29 cellular contexts compared by ENCODE assay signal in the genomic region with DNA sequence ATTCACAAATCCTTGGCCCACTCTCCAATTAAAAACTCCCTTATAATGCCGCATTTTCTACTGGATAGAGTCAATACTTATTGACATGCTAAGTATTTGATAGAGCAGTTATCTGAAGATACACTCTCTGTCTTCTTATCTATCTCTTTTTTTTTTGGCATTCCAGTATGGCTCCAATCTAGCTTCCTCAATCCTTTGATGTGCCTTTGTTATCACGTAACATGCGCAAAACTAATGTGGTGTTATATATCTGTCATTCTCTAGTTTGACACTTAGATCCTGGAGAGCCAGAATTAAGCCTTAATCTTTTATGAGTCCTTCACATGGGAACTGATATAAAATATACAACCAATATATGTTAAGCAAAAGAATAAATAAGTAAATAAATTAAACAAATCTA. TPM values are rescaled to one million over a fixed set of nuclear protein-coding genes. Genes with fewer than 3 reads are reported as not detected.
"Had no signal": no experiment of that assay in that cellular context is flagged by ENCODE, and none has a peak within 500 bp of the region (broad histone marks: within the 10 kb centered on the region; RNA-seq: fewer than 3 reads in every experiment).

No MANE protein-coding gene starts in this region.

- H3K4me3 ChIP-seq: ascending aorta, cardiac muscle cell, SK-N-MC had no signal

- FAIRE-seq: TTC549 had no signal

- DNase-seq: activated CD4-positive, alpha-beta T cell treated with anti-CD3 and anti-CD28 coated beads for 4 hours; activated CD8-positive, alpha-beta memory T cell treated with anti-CD3 and anti-CD28 coated beads, Interleukin-2, amount 50 U/mL, for 48 hours; activated CD8-positive, alpha-beta T cell treated with anti-CD3 and anti-CD28 coated beads for 36 hours; activated naive CD8-positive, alpha-beta T cell treated with anti-CD3 and anti-CD28 coated beads, Interleukin-2, amount 50 U/mL, for 24 hours; activated T-cell treated with anti-CD3 and anti-CD28 coated beads, Interleukin-2, amount 50 U/mL, for 1 hour; amniotic stem cell; NCI-H1092 treated with DMSO at 0.1 percent for 48 hours; NCI-H1417 treated with DMSO at 0.1 percent for 48 hours; NCI-H1694 treated with DMSO at 0.1 percent for 48 hours; NCI-H2029 treated with DMSO at 0.1 percent for 48 hours; NCI-H446; NCI-H524 treated with DMSO at 0.1 percent for 48 hours; NCI-H774; RPMI8226; T-cell; T-helper 2 cell; T1000 had no signal

- H3K4me2 ChIP-seq: KMS-11 had no signal

- H3K9me3 ChIP-seq: ascending aorta had no signal

- H3K9me3 Mint-ChIP-seq: activated CD8-positive, alpha-beta T cell treated with anti-CD3 and anti-CD28 coated beads for 36 hours; activated naive CD4-positive, alpha-beta T cell treated with anti-CD3 and anti-CD28 coated beads, Interleukin-2, amount 50 U/mL, for 72 hours; activated naive CD8-positive, alpha-beta T cell treated with anti-CD3 and anti-CD28 coated beads, Interleukin-2, amount 50 U/mL, for 24 hours; brain; IgD-negative memory B cell; T-cell had no signal

- H3K27me3 ChIP-seq: ascending aorta, cardiac muscle cell had no signal

- H3K36me3 Mint-ChIP-seq: activated naive CD4-positive, alpha-beta T cell treated with anti-CD3 and anti-CD28 coated beads, Interleukin-2, amount 50 U/mL, for 72 hours; brain; T-cell had no signal

- H3K9ac ChIP-seq: KMS-11 had no signal

- H3K27ac ChIP-seq: ascending aorta, cardiac muscle cell, KMS-11, SK-N-MC had no signal

- ATAC-seq: Panc1, Right ventricle myocardium inferior had no signal

- H3K4me1 ChIP-seq: ascending aorta had no signal

- H3K27ac Mint-ChIP-seq: brain, IgD-negative memory B cell had no signal

- H3K4me1 Mint-ChIP-seq: brain had no signal

- H3K27me3 Mint-ChIP-seq: activated CD8-positive, alpha-beta T cell treated with anti-CD3 and anti-CD28 coated beads for 36 hours; activated naive CD8-positive, alpha-beta T cell treated with anti-CD3 and anti-CD28 coated beads, Interleukin-2, amount 50 U/mL, for 24 hours; brain had no signal

- H3K4me3 Mint-ChIP-seq: activated CD8-positive, alpha-beta T cell treated with anti-CD3 and anti-CD28 coated beads for 36 hours; activated naive CD8-positive, alpha-beta T cell treated with anti-CD3 and anti-CD28 coated beads, Interleukin-2, amount 50 U/mL, for 24 hours; brain; IgD-negative memory B cell; T-cell had no signal

- H3K36me3 ChIP-seq: ascending aorta, cardiac muscle cell had no signal

RNA-seq across cellular contexts. Expression of a gene that starts 54.7 kb away (rescaled TPM):
- total RNA-seq: cardiac muscle cell, MCF 10A, OCI-LY7 had no signal
- polyA plus RNA-seq: cardiac muscle cell, IgD-negative memory B cell had no signal
